In genomic region chr5:156383510-156383909, GRCh38 we compare ENCODE assay signal across 20 cellular contexts. TPM values are rescaled to one million over a fixed set of nuclear protein-coding genes. Genes with fewer than 3 reads are reported as not detected.
DNase-seq lines count a peak whose midpoint lies in the region; ATAC-seq and TF ChIP-seq lines count a peak whose summit lies in the region.
"Had no signal": no experiment of that assay in that cellular context is flagged by ENCODE, and none has a peak within 500 bp of the region (broad histone marks: within the 10 kb centered on the region; RNA-seq: fewer than 3 reads in every experiment).

No MANE protein-coding gene starts in this region.

- peaks cover 2% of the 10 kb centered on the region for H3K4me1 ChIP-seq in RWPE2 (ENCODE audit: insufficient read depth, poor library complexity, severe bottlenecking)
- peaks cover 49% of the 10 kb centered on the region for H3K4me1 ChIP-seq in psoas muscle
- H3K4me1 ChIP-seq: adrenal gland, lower lobe of right lung, right lobe of liver had no signal

- H3K4me3 ChIP-seq in RWPE2 (ENCODE audit: severe bottlenecking): no peak overlapping the region
- no peak overlapping the region for H3K4me3 ChIP-seq in fibroblast of pulmonary artery (replicated peaks; ENCODE audit: low read depth, low read length)
- no peak overlapping the region for H3K4me3 ChIP-seq in psoas muscle
- H3K4me3 ChIP-seq: adrenal gland, esophagus squamous epithelium, lower lobe of right lung, right lobe of liver, thoracic aorta had no signal

- WGBS in psoas muscle, 3 donors: 13 to 40% (median 20%) methylated on average over 1 of the region's 1 CpG

- peak; percentile 75 for DNase-seq in EH (ENCODE audit: low read depth)
- no peak for DNase-seq in RWPE2 (ENCODE audit: low spot score)
- peak; percentile 53 for DNase-seq in fibroblast of pulmonary artery (ENCODE audit: low read depth)
- no peak for DNase-seq in psoas muscle
- no peak for DNase-seq in DMS114 treated with DMSO at 0.1 percent for 48 hours (lab: John Stamatoyannopoulos, UW; ENCODE audit: unreplicated experiment)
- DNase-seq in activated T-helper 2 cell treated with anti-CD3 and anti-CD28 coated beads, Interferon-gamma antibody, Interleukin-2, Interleukin-4, amounts not matched to agents 10 μg/mL and 5 μg/mL and 100 μg/mL, durations not matched to agents 14 hours and 24 hours and 36 hours (ENCODE audit: low spot score): no peak
- no peak for DNase-seq in NCI-H1048 (lab: John Stamatoyannopoulos, UW)
- DNase-seq: adrenal gland; DMS79 treated with DMSO at 0.1 percent for 48 hours; esophagus squamous epithelium; lower lobe of right lung; NCI-H187 treated with DMSO at 0.1 percent for 48 hours; right lobe of liver; stimulated activated CD4-positive, alpha-beta T cell treated with anti-CD3 and anti-CD28 coated beads, Interleukin-4, amount 100 ng/mL, for 4 hours had no signal

- intact Hi-C loops in psoas muscle (cut with DNase I): no loop called here
- intact Hi-C loops in activated T-helper 2 cell treated with anti-CD3 and anti-CD28 coated beads, Interferon-gamma antibody, Interleukin-2, Interleukin-4, amounts not matched to agents 10 μg/mL and 5 μg/mL and 100 μg/mL, durations not matched to agents 14 hours and 24 hours and 36 hours (cut with micrococcal nuclease): no loop called here

- H3K27me3 Mint-ChIP-seq in activated T-helper 2 cell treated with anti-CD3 and anti-CD28 coated beads, Interferon-gamma antibody, Interleukin-2, Interleukin-4, amounts not matched to agents 10 μg/mL and 5 μg/mL and 100 μg/mL, durations not matched to agents 14 hours and 24 hours and 36 hours (ENCODE audit: low read depth): no peaks in the 10 kb centered on the region

- H3K36me3 Mint-ChIP-seq in activated T-helper 2 cell treated with anti-CD3 and anti-CD28 coated beads, Interferon-gamma antibody, Interleukin-2, Interleukin-4, amounts not matched to agents 10 μg/mL and 5 μg/mL and 100 μg/mL, durations not matched to agents 14 hours and 24 hours and 36 hours (ENCODE audit: low read depth): no peaks in the 10 kb centered on the region
- H3K36me3 Mint-ChIP-seq: CD14-positive monocyte had no signal

- H3K27ac ChIP-seq in RWPE2 (ENCODE audit: poor library complexity, severe bottlenecking): no peak overlapping the region
- peak overlapping the region; percentile 63 for H3K27ac ChIP-seq in psoas muscle
- H3K27ac ChIP-seq: adrenal gland, KMS-11, lower lobe of right lung, right lobe of liver, thoracic aorta had no signal

- H3K27ac Mint-ChIP-seq in activated T-helper 2 cell treated with anti-CD3 and anti-CD28 coated beads, Interferon-gamma antibody, Interleukin-2, Interleukin-4, amounts not matched to agents 10 μg/mL and 5 μg/mL and 100 μg/mL, durations not matched to agents 14 hours and 24 hours and 36 hours: no peak overlapping the region
- H3K27ac Mint-ChIP-seq: activated T-helper 1 cell treated with anti-CD3 and anti-CD28 coated beads, Interleukin-12 subunit alpha, Interleukin-12 subunit beta, Interleukin-2, Interleukin-4 antibody, amounts not matched to agents 30 ng/mL and 10 ng/mL and 1 ng/mL, durations not matched to agents 14 hours and 24 hours and 36 hours; CD14-positive monocyte had no signal

- H3K9me3 ChIP-seq in RWPE2 (ENCODE audit: severe bottlenecking) (no peaks in the 10 kb centered on the region), psoas muscle (no peaks in the 10 kb centered on the region)
- H3K9me3 ChIP-seq: adrenal gland, esophagus squamous epithelium, lower lobe of right lung, right lobe of liver, thoracic aorta had no signal

- H3K36me3 ChIP-seq in RWPE2 (ENCODE audit: low read depth) (no peaks in the 10 kb centered on the region), psoas muscle (ENCODE audit: insufficient read depth in 1 of 2, low read depth in 1 of 2) (no peaks in the 10 kb centered on the region)
- H3K36me3 ChIP-seq: adrenal gland, esophagus squamous epithelium, lower lobe of right lung, right lobe of liver, thoracic aorta had no signal

- H3K4me3 Mint-ChIP-seq in activated T-helper 2 cell treated with anti-CD3 and anti-CD28 coated beads, Interferon-gamma antibody, Interleukin-2, Interleukin-4, amounts not matched to agents 10 μg/mL and 5 μg/mL and 100 μg/mL, durations not matched to agents 14 hours and 24 hours and 36 hours (ENCODE audit: low read depth): no peak overlapping the region
- H3K4me3 Mint-ChIP-seq: activated T-helper 1 cell treated with anti-CD3 and anti-CD28 coated beads, Interleukin-12 subunit alpha, Interleukin-12 subunit beta, Interleukin-2, Interleukin-4 antibody, amounts not matched to agents 30 ng/mL and 10 ng/mL and 1 ng/mL, durations not matched to agents 14 hours and 24 hours and 36 hours; CD14-positive monocyte had no signal

- no peaks in the 10 kb centered on the region for H3K9me3 Mint-ChIP-seq in activated T-helper 2 cell treated with anti-CD3 and anti-CD28 coated beads, Interferon-gamma antibody, Interleukin-2, Interleukin-4, amounts not matched to agents 10 μg/mL and 5 μg/mL and 100 μg/mL, durations not matched to agents 14 hours and 24 hours and 36 hours
- H3K9me3 Mint-ChIP-seq: activated T-helper 1 cell treated with anti-CD3 and anti-CD28 coated beads, Interleukin-12 subunit alpha, Interleukin-12 subunit beta, Interleukin-2, Interleukin-4 antibody, amounts not matched to agents 30 ng/mL and 10 ng/mL and 1 ng/mL, durations not matched to agents 14 hours and 24 hours and 36 hours had no signal

- H3K4me1 Mint-ChIP-seq in activated T-helper 2 cell treated with anti-CD3 and anti-CD28 coated beads, Interferon-gamma antibody, Interleukin-2, Interleukin-4, amounts not matched to agents 10 μg/mL and 5 μg/mL and 100 μg/mL, durations not matched to agents 14 hours and 24 hours and 36 hours (ENCODE audit: low read depth): no peaks in the 10 kb centered on the region
- H3K4me1 Mint-ChIP-seq: CD14-positive monocyte had no signal

- H3K27me3 ChIP-seq in RWPE2 (ENCODE audit: insufficient read depth, poor library complexity, severe bottlenecking): no peaks in the 10 kb centered on the region
- no peaks in the 10 kb centered on the region for H3K27me3 ChIP-seq in psoas muscle (ENCODE audit: insufficient read depth in 3 of 3, low read length in 2 of 3)
- H3K27me3 ChIP-seq: adrenal gland, esophagus squamous epithelium, right lobe of liver had no signal

- ATAC-seq in RWPE2 (ENCODE audit: low read depth) (peak; percentile 46; the same call in 2 of the 3 replicates), psoas muscle (peak; percentile 73 to 85 (median 80)), GM19467 (IDR thresholded peaks at IDR 0.05; ENCODE audit: unreplicated experiment) (no peak)
- ATAC-seq: lower lobe of right lung, right lobe of liver had no signal

- TF ChIP-seq CTCF in RWPE2 (IDR thresholded peaks at IDR 0.05; ENCODE audit: poor library complexity, severe bottlenecking): no peak
- TF ChIP-seq CTCF in fibroblast of pulmonary artery (IDR thresholded peaks at IDR 0.05; ENCODE audit: low read length, missing control alignments): no peak
- TF ChIP-seq CTCF in psoas muscle (IDR thresholded peaks at IDR 0.05): no peak

RNA-seq across cellular contexts. Expression of gene SGCD, which starts 56.5 kb away (rescaled TPM):
- total RNA-seq in psoas muscle: 10 to 100 TPM; 28.4 to 51.5 (median 38.9) TPM
- 10 to 100 TPM; 13.2 to 33.2 (median 24.7) TPM for polyA plus RNA-seq in psoas muscle
- total RNA-seq in activated T-helper 2 cell treated with anti-CD3 and anti-CD28 coated beads, Interferon-gamma antibody, Interleukin-2, Interleukin-4, amounts not matched to agents 10 μg/mL and 5 μg/mL and 100 μg/mL, durations not matched to agents 14 hours and 24 hours and 36 hours: not detected in 2 replicates
- total RNA-seq: activated T-helper 1 cell treated with anti-CD3 and anti-CD28 coated beads, Interleukin-12 subunit alpha, Interleukin-12 subunit beta, Interleukin-2, Interleukin-4 antibody, amounts not matched to agents 30 ng/mL and 10 ng/mL and 1 ng/mL, durations not matched to agents 14 hours and 24 hours and 36 hours; OCI-LY7 had no signal
- polyA plus RNA-seq: CD14-positive monocyte had no signal

Comparison
In these comparisons a context has a peak if more than half of its experiments do, and no peak if none do; other contexts are left out.
1. DNase-seq: peak in EH (single experiment) and fibroblast of pulmonary artery (single experiment); none in RWPE2 (single experiment), psoas muscle (0 of 2), DMS114 treated with DMSO at 0.1 percent for 48 hours (single experiment), activated T-helper 2 cell treated with anti-CD3 and anti-CD28 coated beads, Interferon-gamma antibody, Interleukin-2, Interleukin-4, amounts not matched to agents 10 μg/mL and 5 μg/mL and 100 μg/mL, durations not matched to agents 14 hours and 24 hours and 36 hours (single experiment) and NCI-H1048 (single experiment).
2. RNA of gene SGCD, which starts 56.5 kb away (total RNA-seq): 28.4 to 51.5 TPM in psoas muscle; not detected in activated T-helper 2 cell treated with anti-CD3 and anti-CD28 coated beads, Interferon-gamma antibody, Interleukin-2, Interleukin-4, amounts not matched to agents 10 μg/mL and 5 μg/mL and 100 μg/mL, durations not matched to agents 14 hours and 24 hours and 36 hours; every median in the first group is over 10 times any median in the second.